ENCODE assay signal across 23 cellular contexts in genomic region chr17:50105811-50106210, GRCh38. TPM values are rescaled to one million over a fixed set of nuclear protein-coding genes. Genes with fewer than 3 reads are reported as not detected.
"Had no signal": no experiment of that assay in that cellular context is flagged by ENCODE, and none has a peak within 500 bp of the region (broad histone marks: within the 10 kb centered on the region; RNA-seq: fewer than 3 reads in every experiment).

No MANE protein-coding gene starts in this region.

- DNase-seq: dorsolateral prefrontal cortex; effector CD4-positive, alpha-beta T cell; left colon; occipital lobe; retina; right lobe of liver; small intestine; stimulated activated CD4-positive, alpha-beta T cell treated with anti-CD3 and anti-CD28 coated beads, Interleukin-15, amount 100 ng/mL, for 24 hours; stimulated activated CD4-positive, alpha-beta T cell treated with anti-CD3 and anti-CD28 coated beads, Interleukin-2, amount 100 ng/mL, for 48 hours; stimulated activated naive B cell treated with anti-CD40 and anti-IgM and Interleukin-4, amounts not matched to agents 10 μg/mL and 1 μg/mL and 100 μg/mL, for 72 hours had no signal

- H3K27ac ChIP-seq: hepatocyte, pancreas, right lobe of liver, thoracic aorta, tibial nerve, upper lobe of left lung had no signal

- H2AFZ ChIP-seq: hepatocyte had no signal

- H3K27me3 ChIP-seq: dorsolateral prefrontal cortex, hepatocyte, pancreas, right lobe of liver, tibial nerve, upper lobe of left lung had no signal

- H3K4me2 ChIP-seq: hepatocyte had no signal

- H3K9me3 ChIP-seq: pancreas, right lobe of liver, thoracic aorta, tibial nerve, upper lobe of left lung had no signal

- ATAC-seq: left colon; pancreas; right lobe of liver; stimulated activated naive B cell treated with anti-CD40 and anti-IgM and Interleukin-4, amounts not matched to agents 10 μg/mL and 1 μg/mL and 100 μg/mL, for 72 hours had no signal

- H3K4me3 ChIP-seq: dorsolateral prefrontal cortex, hepatocyte, lung, pancreas, right lobe of liver, thoracic aorta, tibial nerve, upper lobe of left lung had no signal

RNA-seq across cellular contexts. Expression of gene SGCA, which starts 60.0 kb away (rescaled TPM):
- total RNA-seq: cerebellum, fibroblast of villous mesenchyme, frontal cortex, glomerular endothelial cell, kidney epithelial cell, mononuclear cell, occipital lobe, pulmonary artery endothelial cell had no signal
